Comparison of ENCODE assay signal across 14 cellular contexts in genomic region chr7:50379539-50379938, GRCh38.
DNase-seq lines count a peak whose midpoint lies in the region; ATAC-seq, FAIRE-seq and TF ChIP-seq lines count a peak whose summit lies in the region.
"Had no signal": no experiment of that assay in that cellular context is flagged by ENCODE, and none has a peak within 500 bp of the region (broad histone marks: within the 10 kb centered on the region; RNA-seq: fewer than 3 reads in every experiment).

No MANE protein-coding gene starts in this region.

- H3K36me3 ChIP-seq in iPS-20b (ENCODE audit: insufficient read depth, low read depth, low read length) = no peaks in the 10 kb centered on the region

- no peak overlapping the region for H3K4me3 Mint-ChIP-seq in stimulated activated naive CD8-positive, alpha-beta T cell treated with anti-CD3 and anti-CD28 coated beads, Interleukin-15, Interleukin-2, amounts not matched to agents 100 ng/mL and 50 ng/mL, for 24 hours
- H3K4me3 Mint-ChIP-seq in activated T-helper 1 cell treated with anti-CD3 and anti-CD28 coated beads, Interleukin-12 subunit alpha, Interleukin-12 subunit beta, Interleukin-2, Interleukin-4 antibody, amounts not matched to agents 30 ng/mL and 10 ng/mL and 1 ng/mL, durations not matched to agents 14 hours and 24 hours and 36 hours = no peak overlapping the region
- H3K4me3 Mint-ChIP-seq: nephron progenitor cell had no signal

- no peaks in the 10 kb centered on the region for H3K27me3 ChIP-seq in iPS-20b (ENCODE audit: insufficient read depth, low read length)

- TF ChIP-seq POLR2A in GM12892 (IDR thresholded peaks at IDR 0.05; ENCODE audit: low read depth, low read length) = no peak

- H3K27ac Mint-ChIP-seq in stimulated activated naive CD8-positive, alpha-beta T cell treated with anti-CD3 and anti-CD28 coated beads, Interleukin-15, Interleukin-2, amounts not matched to agents 100 ng/mL and 50 ng/mL, for 24 hours = peak overlapping the region; percentile 74
- peak overlapping the region; percentile 69 for H3K27ac Mint-ChIP-seq in activated T-helper 1 cell treated with anti-CD3 and anti-CD28 coated beads, Interleukin-12 subunit alpha, Interleukin-12 subunit beta, Interleukin-2, Interleukin-4 antibody, amounts not matched to agents 30 ng/mL and 10 ng/mL and 1 ng/mL, durations not matched to agents 14 hours and 24 hours and 36 hours
- H3K27ac Mint-ChIP-seq: nephron progenitor cell had no signal

- intact Hi-C loops in activated T-helper 1 cell treated with anti-CD3 and anti-CD28 coated beads, Interleukin-12 subunit alpha, Interleukin-12 subunit beta, Interleukin-2, Interleukin-4 antibody, amounts not matched to agents 30 ng/mL and 10 ng/mL and 1 ng/mL, durations not matched to agents 14 hours and 24 hours and 36 hours (cut with micrococcal nuclease) = no loop called here

- H3K27ac ChIP-seq in iPS-20b (ENCODE audit: low read length) = peak overlapping the region; percentile 68
- H3K27ac ChIP-seq: lower lobe of right lung had no signal

- peaks cover 96% of the 10 kb centered on the region for H3K4me1 Mint-ChIP-seq in stimulated activated naive CD8-positive, alpha-beta T cell treated with anti-CD3 and anti-CD28 coated beads, Interleukin-15, Interleukin-2, amounts not matched to agents 100 ng/mL and 50 ng/mL, for 24 hours (ENCODE audit: low read depth)
- peaks cover 93% of the 10 kb centered on the region for H3K4me1 Mint-ChIP-seq in activated T-helper 1 cell treated with anti-CD3 and anti-CD28 coated beads, Interleukin-12 subunit alpha, Interleukin-12 subunit beta, Interleukin-2, Interleukin-4 antibody, amounts not matched to agents 30 ng/mL and 10 ng/mL and 1 ng/mL, durations not matched to agents 14 hours and 24 hours and 36 hours (ENCODE audit: low read depth)
- H3K4me1 Mint-ChIP-seq: nephron progenitor cell had no signal

- no peak for FAIRE-seq in GM12892 (lab: Jason Lieb, UNC)

- H3K4me3 ChIP-seq in iPS-20b (ENCODE audit: low read length) = peak overlapping the region; percentile 27; the same call in 1 of the 2 replicates
- H3K4me3 ChIP-seq: lower lobe of right lung had no signal

- ATAC-seq in stimulated activated naive CD8-positive, alpha-beta T cell treated with anti-CD3 and anti-CD28 coated beads, Interleukin-15, Interleukin-2, amounts not matched to agents 100 U/mL and 50 U/mL, for 24 hours = no peak

- H3K36me3 Mint-ChIP-seq in stimulated activated naive CD8-positive, alpha-beta T cell treated with anti-CD3 and anti-CD28 coated beads, Interleukin-15, Interleukin-2, amounts not matched to agents 100 ng/mL and 50 ng/mL, for 24 hours (ENCODE audit: low read depth) = peaks cover 97% of the 10 kb centered on the region
- peaks cover 88% of the 10 kb centered on the region for H3K36me3 Mint-ChIP-seq in activated T-helper 1 cell treated with anti-CD3 and anti-CD28 coated beads, Interleukin-12 subunit alpha, Interleukin-12 subunit beta, Interleukin-2, Interleukin-4 antibody, amounts not matched to agents 30 ng/mL and 10 ng/mL and 1 ng/mL, durations not matched to agents 14 hours and 24 hours and 36 hours (ENCODE audit: low read depth)

- no peak for DNase-seq in stimulated activated naive CD8-positive, alpha-beta T cell treated with anti-CD3 and anti-CD28 coated beads, Interleukin-15, Interleukin-2, amounts not matched to agents 100 U/mL and 50 U/mL, for 24 hours
- DNase-seq in activated T-helper 1 cell treated with anti-CD3 and anti-CD28 coated beads, Interleukin-12 subunit alpha, Interleukin-12 subunit beta, Interleukin-2, Interleukin-4 antibody, amounts not matched to agents 30 ng/mL and 10 ng/mL and 1 ng/mL, durations not matched to agents 14 hours and 24 hours and 36 hours (ENCODE audit: low spot score) = no peak
- DNase-seq in ecto neural progenitor cell (ENCODE audit: low spot score) = no peak
- no peak for DNase-seq in NCI-H82 treated with DMSO at 0.1 percent for 48 hours (lab: John Stamatoyannopoulos, UW; ENCODE audit: unreplicated experiment)
- DNase-seq in GM12892 (ENCODE audit: insufficient read length) = no peak
- no peak for DNase-seq in NOMO-1 treated with dmso at 0.1 percent for 144 hours (lab: John Stamatoyannopoulos, UW; ENCODE audit: unreplicated experiment)
- DNase-seq: activated CD4-positive, alpha-beta T cell treated with anti-CD3 and anti-CD28 coated beads for 4 hours; activated effector memory CD4-positive, alpha-beta T cell treated with Interleukin-2 at 50 U/mL for 16 hours; KBM-7; lower lobe of right lung; NCI-H1092; nephron progenitor cell had no signal

- no peaks in the 10 kb centered on the region for H3K9me3 Mint-ChIP-seq in stimulated activated naive CD8-positive, alpha-beta T cell treated with anti-CD3 and anti-CD28 coated beads, Interleukin-15, Interleukin-2, amounts not matched to agents 100 ng/mL and 50 ng/mL, for 24 hours
- H3K9me3 Mint-ChIP-seq in activated T-helper 1 cell treated with anti-CD3 and anti-CD28 coated beads, Interleukin-12 subunit alpha, Interleukin-12 subunit beta, Interleukin-2, Interleukin-4 antibody, amounts not matched to agents 30 ng/mL and 10 ng/mL and 1 ng/mL, durations not matched to agents 14 hours and 24 hours and 36 hours = no peaks in the 10 kb centered on the region
- H3K9me3 Mint-ChIP-seq: nephron progenitor cell had no signal

- H3K9ac ChIP-seq in iPS-20b (ENCODE audit: low read depth, low read length) = peak overlapping the region; percentile 33; the same call in 1 of the 2 replicates

- H3K27me3 Mint-ChIP-seq in stimulated activated naive CD8-positive, alpha-beta T cell treated with anti-CD3 and anti-CD28 coated beads, Interleukin-15, Interleukin-2, amounts not matched to agents 100 ng/mL and 50 ng/mL, for 24 hours = no peaks in the 10 kb centered on the region
- H3K27me3 Mint-ChIP-seq in activated T-helper 1 cell treated with anti-CD3 and anti-CD28 coated beads, Interleukin-12 subunit alpha, Interleukin-12 subunit beta, Interleukin-2, Interleukin-4 antibody, amounts not matched to agents 30 ng/mL and 10 ng/mL and 1 ng/mL, durations not matched to agents 14 hours and 24 hours and 36 hours (ENCODE audit: insufficient read depth) = no peaks in the 10 kb centered on the region

- H3K4me1 ChIP-seq in iPS-20b (ENCODE audit: insufficient read depth, low read length) = peaks cover 45% of the 10 kb centered on the region
- H3K4me1 ChIP-seq: lower lobe of right lung had no signal

- no peaks in the 10 kb centered on the region for H3K9me3 ChIP-seq in iPS-20b (ENCODE audit: insufficient read depth, low read depth, low read length)
- H3K9me3 ChIP-seq: lower lobe of right lung had no signal
